26 cellular contexts compared by ENCODE assay signal in genomic region chr7:116503835-116504234, GRCh38. TPM values are rescaled to one million over a fixed set of nuclear protein-coding genes. Genes with fewer than 3 reads are reported as not detected.
A peak's percentile ranks its signal among the peaks of the same experiment; 100 is the strongest.
DNase-seq lines count a peak whose midpoint lies in the region; ATAC-seq and TF ChIP-seq lines count a peak whose summit lies in the region.
"Had no signal": no experiment of that assay in that cellular context is flagged by ENCODE, and none has a peak within 500 bp of the region (broad histone marks: within the 10 kb centered on the region; RNA-seq: fewer than 3 reads in every experiment).

No MANE protein-coding gene starts in this region.

- H3K9me3 ChIP-seq in IMR-90 (ENCODE audit: control insufficient read depth, insufficient read depth, low read length) (no peaks in the 10 kb centered on the region), esophagus muscularis mucosa (no peaks in the 10 kb centered on the region), tibial artery (no peaks in the 10 kb centered on the region)
- H3K9me3 ChIP-seq: ovary had no signal

- 0 out of 2 replicates have a peak overlapping the region, but pooled peaks have one; percentile 42 for H3K4ac ChIP-seq in IMR-90 (ENCODE audit: low read depth, low read length)

- no peak overlapping the region for H2BK120ac ChIP-seq in IMR-90 (ENCODE audit: low read depth, low read length)

- H3K4me3 ChIP-seq in IMR-90 (ENCODE audit: insufficient read depth, low read depth, low read length) (no peak overlapping the region), esophagus muscularis mucosa (no peak overlapping the region), tibial artery (peak overlapping the region in 1 of 2 donors; percentile 96)
- H3K4me3 ChIP-seq: ovary had no signal

- no peaks in the 10 kb centered on the region for H3K36me3 Mint-ChIP-seq in activated T-cell treated with anti-CD3 and anti-CD28 coated beads, Interleukin-2, amount 50 U/mL, for 72 hours (ENCODE audit: insufficient read depth in 2 of 2)
- H3K36me3 Mint-ChIP-seq: activated naive CD4-positive, alpha-beta T cell treated with anti-CD3 and anti-CD28 coated beads, Interleukin-2, amount 50 U/mL, for 24 hours had no signal

- CTCF ChIA-PET in IMR-90 (lab: Yijun Ruan, JAX) = no interaction called here

- peak overlapping the region in 1 of 2 experiments; percentile 27; a peak in 1 of 4 replicates for H4K8ac ChIP-seq in IMR-90 (ENCODE audit: low read depth in 2 of 2, low read length in 2 of 2)

- in situ Hi-C loops in IMR-90 (cut with MboI; ENCODE audit: low sequenced_read_pairs) = no loop called here

- H3K27ac Mint-ChIP-seq in activated T-cell treated with anti-CD3 and anti-CD28 coated beads, Interleukin-2, amount 50 U/mL, for 72 hours = peak overlapping the region; percentile 68
- H3K27ac Mint-ChIP-seq: activated CD8-positive, alpha-beta T cell treated with anti-CD3 and anti-CD28 coated beads for 36 hours; activated naive CD4-positive, alpha-beta T cell treated with anti-CD3 and anti-CD28 coated beads, Interleukin-2, amount 50 U/mL, for 24 hours; activated T-helper 2 cell treated with anti-CD3 and anti-CD28 coated beads, Interferon-gamma antibody, Interleukin-2, Interleukin-4, amounts not matched to agents 10 μg/mL and 5 μg/mL and 100 μg/mL, durations not matched to agents 14 hours and 24 hours and 36 hours; CD4-positive, alpha-beta T cell; stimulated activated naive CD8-positive, alpha-beta T cell treated with anti-CD3 and anti-CD28 coated beads, Interleukin-15, Interleukin-2, amounts not matched to agents 100 ng/mL and 50 ng/mL, for 24 hours had no signal

- H4K91ac ChIP-seq in IMR-90 (ENCODE audit: insufficient read depth, low read depth, low read length) = no peak overlapping the region; the same call in 1 of the 2 replicates

- H3K18ac ChIP-seq in IMR-90 (ENCODE audit: low read depth, low read length) = no peak overlapping the region

- no peaks in the 10 kb centered on the region for H3K9me3 Mint-ChIP-seq in activated T-cell treated with anti-CD3 and anti-CD28 coated beads, Interleukin-2, amount 50 U/mL, for 72 hours
- H3K9me3 Mint-ChIP-seq: activated CD8-positive, alpha-beta T cell treated with anti-CD3 and anti-CD28 coated beads for 36 hours; activated naive CD4-positive, alpha-beta T cell treated with anti-CD3 and anti-CD28 coated beads, Interleukin-2, amount 50 U/mL, for 24 hours; activated T-helper 2 cell treated with anti-CD3 and anti-CD28 coated beads, Interferon-gamma antibody, Interleukin-2, Interleukin-4, amounts not matched to agents 10 μg/mL and 5 μg/mL and 100 μg/mL, durations not matched to agents 14 hours and 24 hours and 36 hours; CD4-positive, alpha-beta T cell; neural crest cell; stimulated activated naive CD8-positive, alpha-beta T cell treated with anti-CD3 and anti-CD28 coated beads, Interleukin-15, Interleukin-2, amounts not matched to agents 100 ng/mL and 50 ng/mL, for 24 hours had no signal

- TF ChIP-seq CTCF in IMR-90 (conservative IDR thresholded peaks at IDR 0.05; ENCODE audit: low read depth, low read length) = no peak
- no peak for TF ChIP-seq CTCF in esophagus muscularis mucosa (IDR thresholded peaks at IDR 0.05)
- no peak for TF ChIP-seq CTCF in tibial artery (IDR thresholded peaks at IDR 0.05)

- H3K79me1 ChIP-seq in IMR-90 (ENCODE audit: low read depth in 1 of 2, low read length in 2 of 2) = peaks cover 12 to 48% of the 10 kb centered on the region in 2 experiments

- peaks cover 11% of the 10 kb centered on the region for H3K36me3 ChIP-seq in IMR-90 (ENCODE audit: control insufficient read depth, insufficient read depth, low read length)
- peaks cover 0 to 33% (median 13%) of the 10 kb centered on the region in 4 donors for H3K36me3 ChIP-seq in esophagus muscularis mucosa
- H3K36me3 ChIP-seq in tibial artery = peaks cover 5 to 26% (median 24%) of the 10 kb centered on the region in 3 donors
- H3K36me3 ChIP-seq: ovary had no signal

- dilution Hi-C loops in IMR-90 (cut with HindIII; ENCODE audit: low sequenced_read_pairs, unreplicated experiment) = loop anchor here (25.0 kb wide), 1 partner anchor 242 kb away; no protein-coding TSS in a partner anchor

- POLR2A ChIA-PET in IMR-90 (lab: Charles Lee; ENCODE audit: unreplicated experiment) = interaction anchor here (0.7 kb wide), 1 partner anchor 19 kb away, joined by 3 read pairs; no protein-coding TSS in a partner anchor

- TF ChIP-seq EP300 in esophagus muscularis mucosa (IDR thresholded peaks at IDR 0.05) = no peak

- H3K9me1 ChIP-seq in IMR-90 (ENCODE audit: insufficient read depth, low read length) = peaks cover 11% of the 10 kb centered on the region

- peaks cover 6% of the 10 kb centered on the region; the same call in 1 of the 2 replicates for H4K20me1 ChIP-seq in IMR-90 (ENCODE audit: insufficient read depth, low read length)

- H3K4me1 ChIP-seq in IMR-90 (ENCODE audit: control insufficient read depth, insufficient read depth, low read length) (peaks cover 9% of the 10 kb centered on the region), esophagus muscularis mucosa (peaks cover 48 to 69% (median 62%) of the 10 kb centered on the region in 4 donors), tibial artery (peaks cover 0 to 78% (median 20%) of the 10 kb centered on the region in 4 donors)

- H4K5ac ChIP-seq in IMR-90 (ENCODE audit: low read depth, low read length) = no peak overlapping the region

- H2AFZ ChIP-seq in IMR-90 (replicated peaks; ENCODE audit: low read length, poor library complexity) = no peak overlapping the region

- no TSS peak for BruUV-seq in IMR-90 (replicated peaks; lab: Mats Ljungman, UMichigan)

- H3K14ac ChIP-seq in IMR-90 (replicated peaks; ENCODE audit: low read depth, low read length) = no peak overlapping the region

- no peak overlapping the region for H3K4me3 Mint-ChIP-seq in activated T-cell treated with anti-CD3 and anti-CD28 coated beads, Interleukin-2, amount 50 U/mL, for 72 hours
- H3K4me3 Mint-ChIP-seq: activated CD8-positive, alpha-beta T cell treated with anti-CD3 and anti-CD28 coated beads for 36 hours; activated naive CD4-positive, alpha-beta T cell treated with anti-CD3 and anti-CD28 coated beads, Interleukin-2, amount 50 U/mL, for 24 hours; CD4-positive, alpha-beta T cell; neural crest cell; stimulated activated naive CD8-positive, alpha-beta T cell treated with anti-CD3 and anti-CD28 coated beads, Interleukin-15, Interleukin-2, amounts not matched to agents 100 ng/mL and 50 ng/mL, for 24 hours had no signal

- H3K27me3 ChIP-seq in IMR-90 (ENCODE audit: control insufficient read depth, insufficient read depth, low read length) (no peaks in the 10 kb centered on the region), esophagus muscularis mucosa (no peaks in the 10 kb centered on the region), tibial artery (no peaks in the 10 kb centered on the region)
- H3K27me3 ChIP-seq: brain microvascular endothelial cell, ovary had no signal

- TF ChIP-seq RAD21 in IMR-90 (IDR thresholded peaks at IDR 0.05; ENCODE audit: low read length) = no peak

- no peak for TF ChIP-seq POLR2A in IMR-90 (IDR thresholded peaks at IDR 0.05; ENCODE audit: low read depth, low read length)
- no peak for TF ChIP-seq POLR2A in esophagus muscularis mucosa (IDR thresholded peaks at IDR 0.05; ENCODE audit: low read depth)

- H3K27me3 Mint-ChIP-seq in activated T-cell treated with anti-CD3 and anti-CD28 coated beads, Interleukin-2, amount 50 U/mL, for 72 hours (ENCODE audit: low read depth) = peaks cover 47% of the 10 kb centered on the region

- H2BK5ac ChIP-seq in IMR-90 (ENCODE audit: low read depth, low read length, poor library complexity, severe bottlenecking) = peak overlapping the region; percentile 53

- peaks cover 10% of the 10 kb centered on the region for H3K4me1 Mint-ChIP-seq in activated T-cell treated with anti-CD3 and anti-CD28 coated beads, Interleukin-2, amount 50 U/mL, for 72 hours (ENCODE audit: low read depth)

- no peak for DNase-seq in activated T-cell treated with anti-CD3 and anti-CD28 coated beads, Interleukin-2, amount 50 U/mL, for 72 hours
- no peak for DNase-seq in activated T-cell treated with anti-CD3 and anti-CD28 coated beads, Interleukin-2, amount 50 U/mL, for 48 hours
- DNase-seq in IMR-90 = no peak
- no peak for DNase-seq in esophagus muscularis mucosa (ENCODE audit: extremely low spot score)
- DNase-seq in tibial artery = no peak
- no peak for DNase-seq in posterior vena cava (ENCODE audit: low spot score)
- no peak for DNase-seq in NCI-H446 (lab: John Stamatoyannopoulos, UW)
- DNase-seq: activated CD8-positive, alpha-beta T cell treated with anti-CD3 and anti-CD28 coated beads for 36 hours; amniotic stem cell; brain microvascular endothelial cell; CD4-positive, alpha-beta T cell; MV-4-11; NCI-H1436 treated with DMSO at 0.1 percent for 48 hours; NCI-H226; NCI-H69; retina; stimulated activated CD8-positive, alpha-beta memory T cell treated with anti-CD3 and anti-CD28 coated beads, Interleukin-4, amount 100 ng/mL, for 48 hours had no signal

- no peak overlapping the region for H2AK9ac ChIP-seq in IMR-90 (replicated peaks; ENCODE audit: low read depth, low read length, poor library complexity)

- H3K9ac ChIP-seq in IMR-90 (ENCODE audit: low read depth, low read length) = no peak overlapping the region

- no peak overlapping the region for H2BK15ac ChIP-seq in IMR-90 (ENCODE audit: low read depth, low read length)

- H2AK5ac ChIP-seq in IMR-90 (ENCODE audit: low read depth, low read length) = no peak overlapping the region

- 0 out of 2 replicates have a peak overlapping the region, but pooled peaks have one; percentile 40 for H3K23ac ChIP-seq in IMR-90 (ENCODE audit: low read depth, low read length)

- H3K56ac ChIP-seq in IMR-90 (ENCODE audit: extremely low read depth, insufficient read depth, low read length) = no peak overlapping the region

- no peak overlapping the region for H3K4me2 ChIP-seq in IMR-90 (ENCODE audit: low read depth, low read length)

- intact Hi-C loops in IMR-90 (cut with micrococcal nuclease) = loop anchor here (5.0 kb wide), 1 partner anchor 187 kb away; no protein-coding TSS in a partner anchor
- intact Hi-C loops in esophagus muscularis mucosa (cut with DNase I) = no loop called here
- intact Hi-C loops in tibial artery (cut with DNase I; ENCODE audit: low total_unique reads) = no loop called here
- intact Hi-C loops in posterior vena cava (cut with DNase I) = no loop called here

- H3K27ac ChIP-seq in IMR-90 (ENCODE audit: insufficient read depth, low read length) (0 out of 2 replicates have a peak overlapping the region, but pooled peaks have one; percentile 19), esophagus muscularis mucosa (replicated peaks in 1 of 4) (peak overlapping the region; percentile 18 to 99 (median 96)), tibial artery (peak overlapping the region; percentile 28 to 98)
- H3K27ac ChIP-seq: 22Rv1, brain microvascular endothelial cell, HL-60, ovary had no signal

- ATAC-seq in activated T-cell treated with anti-CD3 and anti-CD28 coated beads, Interleukin-2, amount 50 U/mL, for 72 hours (replicated peaks in 1 of 2) = no peak
- ATAC-seq in IMR-90 (ENCODE audit: low read depth) (no peak), HG03280 (IDR thresholded peaks at IDR 0.05; ENCODE audit: unreplicated experiment) (no peak)
- ATAC-seq: activated CD8-positive, alpha-beta T cell treated with anti-CD3 and anti-CD28 coated beads for 36 hours; left lobe of liver had no signal

- H2BK20ac ChIP-seq in IMR-90 (ENCODE audit: low read depth, low read length) = no peak overlapping the region

RNA-seq across cellular contexts. Expression of gene CAV2, which starts 4.3 kb away (rescaled TPM):
- total RNA-seq in activated T-cell treated with anti-CD3 and anti-CD28 coated beads, Interleukin-2, amount 50 U/mL, for 72 hours = not detected
- 199 and 217 TPM in 2 replicates for total RNA-seq in IMR-90 (2012; rRNA removed)
- 217 and 265 TPM in 2 replicates for polyA plus RNA-seq in IMR-90 (2012; rRNA removed)
- polyA plus RNA-seq in IMR-90 (2012; cell fraction: cytosol; rRNA removed) = 110 and 169 TPM in 2 replicates
- 42.8 and 115 TPM in 2 replicates for polyA plus RNA-seq in IMR-90 (2012; cell fraction: nucleus; rRNA removed; ENCODE audit: low replicate concordance)
- 100 to 1,000 TPM; 125 to 148 (median 129) TPM for total RNA-seq in esophagus muscularis mucosa
- 100 to 1,000 TPM in 1 of 2 donors, 10 to 100 TPM in 1; 81.9 to 102 TPM for total RNA-seq in posterior vena cava
- total RNA-seq: activated CD8-positive, alpha-beta T cell treated with anti-CD3 and anti-CD28 coated beads for 36 hours; activated T-helper 2 cell treated with anti-CD3 and anti-CD28 coated beads, Interferon-gamma antibody, Interleukin-2, Interleukin-4, amounts not matched to agents 10 μg/mL and 5 μg/mL and 100 μg/mL, durations not matched to agents 14 hours and 24 hours and 36 hours; CD4-positive, alpha-beta T cell had no signal

RNA-seq across cellular contexts. Expression of gene CAV1, which starts 21.0 kb away (rescaled TPM):
- 1 to 10 TPM in 1 of 2 donors, under 1 TPM in 1; 0.25 to 2.7 TPM for total RNA-seq in activated T-cell treated with anti-CD3 and anti-CD28 coated beads, Interleukin-2, amount 50 U/mL, for 72 hours
- total RNA-seq in IMR-90 (2012; rRNA removed) = 1,496 and 1,592 TPM in 2 replicates
- polyA plus RNA-seq in IMR-90 (2012; rRNA removed) = 1,549 and 1,808 TPM in 2 replicates
- polyA plus RNA-seq in IMR-90 (2012; cell fraction: cytosol; rRNA removed) = 1,102 and 4,328 TPM in 2 replicates
- polyA plus RNA-seq in IMR-90 (2012; cell fraction: nucleus; rRNA removed; ENCODE audit: low replicate concordance) = 319 and 633 TPM in 2 replicates
- total RNA-seq in esophagus muscularis mucosa = 100 to 1,000 TPM; 434 to 638 (median 591) TPM
- total RNA-seq in posterior vena cava = 100 to 1,000 TPM; 226 to 291 TPM
- total RNA-seq: CD4-positive, alpha-beta T cell had no signal

Comparison
In these comparisons a context has a peak if more than half of its experiments do, and no peak if none do; other contexts are left out.
1. H3K27ac ChIP-seq: peak in every context shown above with its lines; median percentile 96 in esophagus muscularis mucosa; 63 in tibial artery; 19 in IMR-90.
2. RNA of gene CAV2, which starts 4.3 kb away (total RNA-seq): 199 to 217 TPM in IMR-90, 125 to 148 TPM in esophagus muscularis mucosa and 81.9 to 102 TPM in posterior vena cava; not detected in activated T-cell treated with anti-CD3 and anti-CD28 coated beads, Interleukin-2, amount 50 U/mL, for 72 hours; every median in the first group is over 10 times any median in the second.
3. RNA of gene CAV1, which starts 21.0 kb away (total RNA-seq): 1,496 to 1,592 TPM in IMR-90, 434 to 638 TPM in esophagus muscularis mucosa and 226 to 291 TPM in posterior vena cava; 0.25 to 2.7 TPM in activated T-cell treated with anti-CD3 and anti-CD28 coated beads, Interleukin-2, amount 50 U/mL, for 72 hours; every median in the first group is over 10 times any median in the second.